In the genomic region with DNA sequence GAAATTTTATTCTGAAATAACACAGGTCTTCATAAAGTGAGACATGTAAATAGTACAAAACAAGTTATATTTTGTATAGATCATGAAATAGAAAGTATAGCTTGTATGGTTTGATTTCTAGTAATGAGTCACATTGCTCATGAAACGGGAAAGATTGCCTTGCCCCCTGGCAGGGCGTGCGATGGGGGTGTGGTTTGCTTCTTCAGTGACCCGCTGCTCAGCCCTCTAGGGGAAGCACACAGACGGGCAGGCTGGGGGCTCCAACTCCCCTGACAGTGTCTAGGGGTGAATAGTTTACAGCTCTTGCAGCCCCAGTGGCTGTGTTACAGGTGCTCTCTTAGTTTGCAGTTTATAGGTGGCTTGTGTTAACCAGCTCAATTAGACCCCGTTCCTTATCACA, we compare ENCODE assay signal across 24 cellular contexts.
DNase-seq lines count a peak whose midpoint lies in the region; ATAC-seq, FAIRE-seq and TF ChIP-seq lines count a peak whose summit lies in the region.
"Had no signal": no experiment of that assay in that cellular context is flagged by ENCODE, and none has a peak within 500 bp of the region (broad histone marks: within the 10 kb centered on the region; RNA-seq: fewer than 3 reads in every experiment).

No MANE protein-coding gene starts in this region.

- H3K27me3 Mint-ChIP-seq in neural progenitor cell (ENCODE audit: insufficient read depth, low read depth), result no peaks in the 10 kb centered on the region
- H3K27me3 Mint-ChIP-seq: stimulated activated naive B cell treated with anti-CD40 and anti-IgM and Interleukin-4, amounts not matched to agents 10 μg/mL and 1 μg/mL and 100 μg/mL, for 72 hours had no signal

- no peaks in the 10 kb centered on the region for H3F3A ChIP-seq in neural progenitor cell (ENCODE audit: low read depth)

- no peak for TF ChIP-seq RAD21 in HepG2 (CRISPR knock-in tag; IDR thresholded peaks at IDR 0.05)

- H3K9me3 ChIP-seq in HepG2 (ENCODE audit: low read length) (no peaks in the 10 kb centered on the region), right lobe of liver (no peaks in the 10 kb centered on the region), MG63 (no peaks in the 10 kb centered on the region), neural progenitor cell (ENCODE audit: low read depth) (no peaks in the 10 kb centered on the region)
- H3K9me3 ChIP-seq: pancreas, Peyer's patch, upper lobe of left lung had no signal

- 0% methylated on average over 5 of the region's 6 CpGs for WGBS in HepG2 (ENCODE audit: low lambda C conversion rate)
- WGBS in right lobe of liver (ENCODE audit: insufficient coverage, low coverage, low lambda C conversion rate, missing lambda C conversion rate), result 51% methylated on average over 5 of the region's 6 CpGs

- no peaks in the 10 kb centered on the region for H3K27me3 ChIP-seq in HepG2 (ENCODE audit: control insufficient read depth in 1 of 2, insufficient read depth in 2 of 2, low read length in 2 of 2)
- H3K27me3 ChIP-seq in right lobe of liver, result no peaks in the 10 kb centered on the region
- no peaks in the 10 kb centered on the region for H3K27me3 ChIP-seq in MG63
- no peaks in the 10 kb centered on the region for H3K27me3 ChIP-seq in neural progenitor cell
- H3K27me3 ChIP-seq: hepatocyte, pancreas, Peyer's patch, upper lobe of left lung had no signal

- no peak overlapping the region for H2AFZ ChIP-seq in HepG2 (ENCODE audit: low read length)
- peak overlapping the region; percentile 65 for H2AFZ ChIP-seq in neural progenitor cell (replicated peaks)
- H2AFZ ChIP-seq: hepatocyte had no signal

- no TSS peak for BruUV-seq in HepG2 (replicated peaks; lab: Mats Ljungman, UMichigan)

- H3K79me2 ChIP-seq in HepG2 (ENCODE audit: insufficient read depth, low read length) (no peaks in the 10 kb centered on the region), neural progenitor cell (ENCODE audit: low read depth) (no peaks in the 10 kb centered on the region)
- H3K79me2 ChIP-seq: hepatocyte had no signal

- TF ChIP-seq POLR2A in HepG2 (IDR thresholded peaks at IDR 0.05; ENCODE audit: insufficient read depth in 1 of 2, low read depth in 2 of 2, low read length in 2 of 2) (no peak), right lobe of liver (IDR thresholded peaks at IDR 0.05) (no peak)

- H3K27ac Mint-ChIP-seq in neural progenitor cell, result no peak overlapping the region
- H3K27ac Mint-ChIP-seq: activated naive CD4-positive, alpha-beta T cell treated with anti-CD3 and anti-CD28 coated beads, Interleukin-2, amount 50 U/mL, for 24 hours; stimulated activated naive B cell treated with anti-CD40 and anti-IgM and Interleukin-4, amounts not matched to agents 10 μg/mL and 1 μg/mL and 100 μg/mL, for 72 hours had no signal

- H3K27ac ChIP-seq in HepG2 (ENCODE audit: extremely low read length, insufficient read depth, low read length) (no peak overlapping the region), right lobe of liver (no peak overlapping the region), neural progenitor cell (no peak overlapping the region)
- H3K27ac ChIP-seq: hepatocyte, HL-60, pancreas, Peyer's patch, skin epidermis, upper lobe of left lung had no signal

- H3K9ac ChIP-seq in HepG2 (ENCODE audit: insufficient read depth, low read depth, low read length) (no peak overlapping the region), neural progenitor cell (no peak overlapping the region)

- no peak for FAIRE-seq in HepG2 (lab: Jason Lieb, UNC)
- FAIRE-seq: bronchial epithelial cell, pancreas had no signal

- CTCF ChIA-PET in HepG2 (lab: Yijun Ruan, JAX; ENCODE audit: low intra/inter-chr PET ratio, low total read pairs) (no interaction called here), HEK293T (lab: Yijun Ruan, JAX) (interaction anchor here (0.6 kb wide), 1 partner anchor 13 kb away, joined by 3 read pairs; no protein-coding TSS in a partner anchor)

- H3K36me3 Mint-ChIP-seq in neural progenitor cell, result no peaks in the 10 kb centered on the region
- H3K36me3 Mint-ChIP-seq: activated naive CD4-positive, alpha-beta T cell treated with anti-CD3 and anti-CD28 coated beads, Interleukin-2, amount 50 U/mL, for 24 hours; stimulated activated naive B cell treated with anti-CD40 and anti-IgM and Interleukin-4, amounts not matched to agents 10 μg/mL and 1 μg/mL and 100 μg/mL, for 72 hours had no signal

- H3K4me3 ChIP-seq in HepG2 (replicated peaks in 1 of 3; ENCODE audit: insufficient read depth in 1 of 3, low read depth in 2 of 3, low read length in 3 of 3), result no peak overlapping the region
- H3K4me3 ChIP-seq in right lobe of liver, result no peak overlapping the region
- no peak overlapping the region; the same call in 1 of the 2 replicates for H3K4me3 ChIP-seq in MG63
- no peak overlapping the region for H3K4me3 ChIP-seq in neural progenitor cell
- H3K4me3 ChIP-seq: hepatocyte, pancreas, Peyer's patch, skin epidermis, upper lobe of left lung had no signal

- in situ Hi-C loops in HepG2 (cut with HindIII; ENCODE audit: extremely low pct_ligation_motif_present, low pct_unique_long_range_greater_than_20kb) (no loop called here), ACHN (cut with HindIII; ENCODE audit: low pct_ligation_motif_present, low pct_unique_long_range_greater_than_20kb, low sequenced_read_pairs) (no loop called here)

- H4K20me1 ChIP-seq in HepG2 (ENCODE audit: insufficient read depth, low read length) (no peaks in the 10 kb centered on the region), neural progenitor cell (ENCODE audit: low read depth) (no peaks in the 10 kb centered on the region)

- POLR2A ChIA-PET in HepG2 (lab: Yijun Ruan, JAX), result no interaction called here
- POLR2A ChIA-PET in HEK293T (lab: Yijun Ruan, JAX), result no interaction called here

- peak; percentile 76 for ATAC-seq in HepG2
- ATAC-seq in right lobe of liver, result no peak
- ATAC-seq in HG03280 (IDR thresholded peaks at IDR 0.05; ENCODE audit: unreplicated experiment), result no peak
- ATAC-seq: left colon; pancreas; stimulated activated naive B cell treated with anti-CD40 and anti-IgM and Interleukin-4, amounts not matched to agents 10 μg/mL and 1 μg/mL and 100 μg/mL, for 72 hours had no signal

- H3K4me3 Mint-ChIP-seq in neural progenitor cell, result no peak overlapping the region
- H3K4me3 Mint-ChIP-seq: activated naive CD4-positive, alpha-beta T cell treated with anti-CD3 and anti-CD28 coated beads, Interleukin-2, amount 50 U/mL, for 24 hours; stimulated activated naive B cell treated with anti-CD40 and anti-IgM and Interleukin-4, amounts not matched to agents 10 μg/mL and 1 μg/mL and 100 μg/mL, for 72 hours had no signal

- H3K4me1 Mint-ChIP-seq in neural progenitor cell, result no peaks in the 10 kb centered on the region
- H3K4me1 Mint-ChIP-seq: activated naive CD4-positive, alpha-beta T cell treated with anti-CD3 and anti-CD28 coated beads, Interleukin-2, amount 50 U/mL, for 24 hours; stimulated activated naive B cell treated with anti-CD40 and anti-IgM and Interleukin-4, amounts not matched to agents 10 μg/mL and 1 μg/mL and 100 μg/mL, for 72 hours had no signal

- intact Hi-C loops in HepG2 (cut with micrococcal nuclease; ENCODE audit: unreplicated experiment), result no loop called here
- intact Hi-C loops in right lobe of liver (cut with DNase I), result no loop called here

- TF ChIP-seq CTCF in HepG2 (CRISPR knock-in tag; IDR thresholded peaks at IDR 0.05) (no peak), right lobe of liver (IDR thresholded peaks at IDR 0.05) (no peak), neural progenitor cell (IDR thresholded peaks at IDR 0.05) (no peak)

- H3K36me3 ChIP-seq in HepG2 (replicated peaks in 1 of 2; ENCODE audit: control insufficient read depth in 1 of 2, insufficient read depth in 2 of 2, low read length in 2 of 2), result no peaks in the 10 kb centered on the region
- H3K36me3 ChIP-seq in right lobe of liver, result no peaks in the 10 kb centered on the region
- H3K36me3 ChIP-seq in MG63, result no peaks in the 10 kb centered on the region
- no peaks in the 10 kb centered on the region for H3K36me3 ChIP-seq in neural progenitor cell
- H3K36me3 ChIP-seq: pancreas, Peyer's patch, upper lobe of left lung had no signal

- TF ChIP-seq EP300 in HepG2 (IDR thresholded peaks at IDR 0.05; ENCODE audit: low read depth in 2 of 2, low read length in 2 of 2) (no peak), HepG2 (CRISPR knock-in tag; IDR thresholded peaks at IDR 0.05; ENCODE audit: borderline replicate concordance) (no peak)

- no peak for DNase-seq in HepG2 (ENCODE audit: low spot score)
- DNase-seq in right lobe of liver, result no peak
- peak; percentile 28 for DNase-seq in HEK293T (ENCODE audit: extremely low spot score)
- DNase-seq in MG63, result peak; percentile 61
- DNase-seq in neural progenitor cell (ENCODE audit: low spot score), result peak; percentile 8
- no peak for DNase-seq in ACHN
- no peak for DNase-seq in OCI-M2 (lab: John Stamatoyannopoulos, UW; ENCODE audit: unreplicated experiment)
- DNase-seq: activated CD4-positive, CD25-positive, alpha-beta regulatory T cell treated with anti-CD3 and anti-CD28 coated beads, Interleukin-2, amount 50 U/mL, for 72 hours; activated CD8-positive, alpha-beta memory T cell treated with anti-CD3 and anti-CD28 coated beads, Interleukin-2, amount 50 U/mL, for 48 hours; GF-D8; KG1; left colon; NCI-H1436; NCI-H510A; pancreas; Peyer's patch; stimulated activated naive B cell treated with anti-CD40 and anti-IgM and Interleukin-4, amounts not matched to agents 10 μg/mL and 1 μg/mL and 100 μg/mL, for 72 hours had no signal

- no peak overlapping the region for H3K4me2 ChIP-seq in HepG2 (ENCODE audit: low read depth, low read length)
- H3K4me2 ChIP-seq in neural progenitor cell, result no peak overlapping the region
- H3K4me2 ChIP-seq: hepatocyte had no signal

- H3K4me1 ChIP-seq in HepG2 (ENCODE audit: insufficient read depth, low read length) (no peaks in the 10 kb centered on the region), right lobe of liver (no peaks in the 10 kb centered on the region), neural progenitor cell (no peaks in the 10 kb centered on the region)
- H3K4me1 ChIP-seq: pancreas, Peyer's patch, upper lobe of left lung had no signal

- peaks cover 3% of the 10 kb centered on the region for H3K9me3 Mint-ChIP-seq in neural progenitor cell
- H3K9me3 Mint-ChIP-seq: activated naive CD4-positive, alpha-beta T cell treated with anti-CD3 and anti-CD28 coated beads, Interleukin-2, amount 50 U/mL, for 24 hours had no signal

TF ChIP-seq in HepG2, 621 proteins besides CTCF, POLR2A, EP300 and RAD21 (continues in another document):
- no peak for TF ChIP-seq ZNF678 (CRISPR knock-in tag; IDR thresholded peaks at IDR 0.05)

TF ChIP-seq in HEK293T, 16 proteins besides CTCF, POLR2A, EP300 and RAD21:
- no peak for TF ChIP-seq FOXM1 (IDR thresholded peaks at IDR 0.05; ENCODE audit: borderline replicate concordance)
- no peak for TF ChIP-seq BHLHE40 (IDR thresholded peaks at IDR 0.05; ENCODE audit: borderline replicate concordance)
- TF ChIP-seq FOXA1 (IDR thresholded peaks at IDR 0.05), result no peak
- TF ChIP-seq SP1 (IDR thresholded peaks at IDR 0.05), result no peak
- TF ChIP-seq L3MBTL2 (conservative IDR thresholded peaks at IDR 0.05), result no peak

Comparison
In these comparisons a context has a peak if more than half of its experiments do, and no peak if none do; other contexts are left out.
1. DNase-seq: peak in HEK293T (single experiment), MG63 (single experiment) and neural progenitor cell (single experiment); none in HepG2 (single experiment), right lobe of liver (0 of 3), ACHN (single experiment) and OCI-M2 (single experiment).